Comparison of ENCODE assay signal across 20 cellular contexts in the genomic region with DNA sequence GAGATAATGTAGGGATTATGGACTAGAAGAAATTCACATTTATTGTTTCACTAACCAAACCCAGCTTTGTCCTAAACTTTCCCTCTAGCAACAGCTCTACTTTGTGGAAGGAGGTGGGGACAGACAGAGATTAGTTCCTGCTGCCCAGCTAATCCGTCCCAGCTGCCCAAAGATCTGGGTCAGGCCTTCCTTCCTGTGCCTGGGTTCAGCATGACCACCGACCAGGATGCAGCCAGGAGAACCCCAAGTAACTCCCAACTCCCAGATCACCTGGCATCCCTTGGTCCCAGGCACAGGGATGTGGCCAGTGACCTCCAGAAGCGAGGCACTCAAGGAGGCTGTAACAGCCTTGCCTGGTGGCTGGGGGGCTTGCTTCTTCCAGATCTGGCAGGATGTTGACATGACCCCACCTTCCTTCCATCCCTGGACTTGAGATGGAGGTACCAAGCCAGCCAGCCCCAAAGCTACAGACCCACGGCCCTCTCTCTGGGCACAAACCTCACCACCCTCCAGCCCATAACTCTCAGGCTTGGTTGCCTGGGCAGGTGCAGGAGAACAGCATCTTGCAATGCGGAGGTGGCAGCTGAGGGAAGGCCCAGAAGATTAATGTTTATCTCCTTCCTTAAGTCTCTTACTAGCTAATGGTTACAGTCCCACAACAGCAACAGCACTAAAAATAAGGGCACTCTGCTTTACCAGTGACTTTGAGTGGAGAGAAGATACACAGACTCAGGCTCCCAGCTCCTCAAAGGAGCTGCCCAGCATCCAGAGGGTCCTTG. TPM values are rescaled to one million over a fixed set of nuclear protein-coding genes. Genes with fewer than 3 reads are reported as not detected.
A peak's percentile ranks its signal among the peaks of the same experiment; 100 is the strongest.
DNase-seq lines count a peak whose midpoint lies in the region; ATAC-seq and TF ChIP-seq lines count a peak whose summit lies in the region.
"Had no signal": no experiment of that assay in that cellular context is flagged by ENCODE, and none has a peak within 500 bp of the region (broad histone marks: within the 10 kb centered on the region; RNA-seq: fewer than 3 reads in every experiment).

No MANE protein-coding gene starts in this region.

- H3K27me3 ChIP-seq in gastroesophageal sphincter: no peaks in the 10 kb centered on the region
- H3K27me3 ChIP-seq: adrenal gland, heart right ventricle, pancreas had no signal

- CTCF ChIA-PET in activated CD4-positive, alpha-beta T cell treated with anti-CD3 and anti-CD28 coated beads, Interleukin-2, amount 10 ng/mL, durations not matched to agents 7 days and 5 days (lab: Charles Lee): interaction anchor here (1.1 to 8.4 kb wide), 8 partner anchors 10 to 92 kb away, joined by 3 to 74 read pairs (median 6); no protein-coding TSS in a partner anchor
- CTCF ChIA-PET in activated B cell treated with CpG ODN at 0.5 μM for 24 hours (lab: Charles Lee): interaction anchor here (0.9 to 3.5 kb wide), 3 partner anchors 14 to 77 kb away, joined by 3 to 25 read pairs (median 5); no protein-coding TSS in a partner anchor

- H3K4me3 ChIP-seq in gastroesophageal sphincter: no peak overlapping the region
- H3K4me3 ChIP-seq: A549, adrenal gland, heart right ventricle, pancreas had no signal

- no peak for TF ChIP-seq POLR2A in gastroesophageal sphincter (IDR thresholded peaks at IDR 0.05)

- H3K27ac Mint-ChIP-seq in activated CD4-positive, alpha-beta T cell treated with anti-CD3 and anti-CD28 coated beads, Interleukin-2, amount 10 ng/mL, durations not matched to agents 7 days and 5 days: peak overlapping the region; percentile 64
- peak overlapping the region; percentile 41 for H3K27ac Mint-ChIP-seq in activated B cell treated with CpG ODN at 0.5 μM for 24 hours

- H3K4me1 Mint-ChIP-seq in activated CD4-positive, alpha-beta T cell treated with anti-CD3 and anti-CD28 coated beads, Interleukin-2, amount 10 ng/mL, durations not matched to agents 7 days and 5 days: peaks cover 91% of the 10 kb centered on the region
- H3K4me1 Mint-ChIP-seq in activated B cell treated with CpG ODN at 0.5 μM for 24 hours: peaks cover 49% of the 10 kb centered on the region

- TF ChIP-seq CTCF in activated B cell treated with CpG ODN at 0.5 μM for 24 hours (IDR thresholded peaks at IDR 0.05) (no peak), gastroesophageal sphincter (IDR thresholded peaks at IDR 0.05) (no peak)

- WGBS in gastroesophageal sphincter (ENCODE audit: low coverage in 1 of 2), 2 donors: no CpG with 5 or more reads among the region's 5 CpGs

- intact Hi-C loops in activated B cell treated with CpG ODN at 0.5 μM for 24 hours (cut with micrococcal nuclease): no loop called here

- TF ChIP-seq EP300 in gastroesophageal sphincter (IDR thresholded peaks at IDR 0.05): no peak

- H3K36me3 ChIP-seq in gastroesophageal sphincter: peaks cover 0 to 45% of the 10 kb centered on the region in 2 donors
- H3K36me3 ChIP-seq: pancreas had no signal

- DNase-seq in activated CD4-positive, alpha-beta T cell treated with anti-CD3 and anti-CD28 coated beads, Interleukin-2, amount 10 ng/mL, durations not matched to agents 7 days and 5 days: no peak
- DNase-seq in activated CD4-positive, alpha-beta T cell treated with anti-CD3 and anti-CD28 coated beads, Interleukin-2, amount 50 U/mL, for 1 hour: no peak
- DNase-seq in activated B cell treated with CpG ODN at 0.5 μM for 24 hours: no peak
- DNase-seq: activated CD8-positive, alpha-beta memory T cell treated with anti-CD3 and anti-CD28 coated beads, Interleukin-2, amount 50 U/mL, for 4 hours; adrenal gland; cerebellar nuclear complex; heart right ventricle; midbrain; NCI-H1436 treated with DMSO at 0.1 percent for 48 hours; NCI-H524 treated with DMSO at 0.1 percent for 48 hours; PC-3; small intestine; stimulated activated naive CD8-positive, alpha-beta T cell treated with anti-CD3 and anti-CD28 coated beads, Interleukin-15, amount 100 ng/mL, for 72 hours had no signal

- H3K36me3 Mint-ChIP-seq in activated CD4-positive, alpha-beta T cell treated with anti-CD3 and anti-CD28 coated beads, Interleukin-2, amount 10 ng/mL, durations not matched to agents 7 days and 5 days (ENCODE audit: low read depth): peaks cover 65% of the 10 kb centered on the region
- H3K36me3 Mint-ChIP-seq in activated B cell treated with CpG ODN at 0.5 μM for 24 hours (ENCODE audit: low read depth): peaks cover 25% of the 10 kb centered on the region

- H3K9me3 ChIP-seq in gastroesophageal sphincter: no peaks in the 10 kb centered on the region
- H3K9me3 ChIP-seq: A549, adrenal gland, heart right ventricle, pancreas had no signal

- H3K4me1 ChIP-seq in gastroesophageal sphincter: peaks cover 16 to 100% (median 31%) of the 10 kb centered on the region in 3 donors
- H3K4me1 ChIP-seq: pancreas had no signal

- H3K9me3 Mint-ChIP-seq in activated CD4-positive, alpha-beta T cell treated with anti-CD3 and anti-CD28 coated beads, Interleukin-2, amount 10 ng/mL, durations not matched to agents 7 days and 5 days: no peaks in the 10 kb centered on the region
- H3K9me3 Mint-ChIP-seq in activated B cell treated with CpG ODN at 0.5 μM for 24 hours: no peaks in the 10 kb centered on the region
- H3K9me3 Mint-ChIP-seq: stimulated activated naive CD8-positive, alpha-beta T cell treated with anti-CD3 and anti-CD28 coated beads, Interleukin-15, amount 100 ng/mL, for 72 hours had no signal

- no peak for ATAC-seq in activated B cell treated with CpG ODN at 0.5 μM for 24 hours (ENCODE audit: low read depth)
- no peak for ATAC-seq in gastroesophageal sphincter
- ATAC-seq in HG02642 (IDR thresholded peaks at IDR 0.05; ENCODE audit: poor library complexity, unreplicated experiment): no peak
- no peak for ATAC-seq in GM21390 (IDR thresholded peaks at IDR 0.05; ENCODE audit: unreplicated experiment)
- ATAC-seq in GM18907 (IDR thresholded peaks at IDR 0.05; ENCODE audit: unreplicated experiment): no peak
- ATAC-seq: A549; heart right ventricle; pancreas; PC-3; stimulated activated naive CD8-positive, alpha-beta T cell treated with anti-CD3 and anti-CD28 coated beads, Interleukin-15, amount 100 ng/mL, for 72 hours had no signal

- H3K27me3 Mint-ChIP-seq in activated CD4-positive, alpha-beta T cell treated with anti-CD3 and anti-CD28 coated beads, Interleukin-2, amount 10 ng/mL, durations not matched to agents 7 days and 5 days: no peaks in the 10 kb centered on the region
- no peaks in the 10 kb centered on the region for H3K27me3 Mint-ChIP-seq in activated B cell treated with CpG ODN at 0.5 μM for 24 hours
- H3K27me3 Mint-ChIP-seq: stimulated activated naive CD8-positive, alpha-beta T cell treated with anti-CD3 and anti-CD28 coated beads, Interleukin-15, amount 100 ng/mL, for 72 hours had no signal

- H3K27ac ChIP-seq in gastroesophageal sphincter (peak overlapping the region in 3 of 4 donors; percentile 64 to 90 (median 88)), temporal lobe (ENCODE audit: low read depth, low read length) (peak overlapping the region; percentile 48)
- H3K27ac ChIP-seq: A549, adrenal gland, pancreas had no signal

- POLR2A ChIA-PET in activated CD4-positive, alpha-beta T cell treated with anti-CD3 and anti-CD28 coated beads, Interleukin-2, amount 10 ng/mL, durations not matched to agents 7 days and 5 days (lab: Charles Lee): no interaction called here
- POLR2A ChIA-PET in activated B cell treated with CpG ODN at 0.5 μM for 24 hours (lab: Charles Lee): interaction anchor here (0.8 to 3.5 kb wide), 3 partner anchors 10 to 13 kb away, joined by 4 to 33 read pairs (median 5); a partner anchor contains a TSS

- H3K4me3 Mint-ChIP-seq in activated CD4-positive, alpha-beta T cell treated with anti-CD3 and anti-CD28 coated beads, Interleukin-2, amount 10 ng/mL, durations not matched to agents 7 days and 5 days: no peak overlapping the region
- no peak overlapping the region for H3K4me3 Mint-ChIP-seq in activated B cell treated with CpG ODN at 0.5 μM for 24 hours

RNA-seq across cellular contexts. Expression of a gene that starts 11.1 kb away (rescaled TPM):
- total RNA-seq in activated CD4-positive, alpha-beta T cell treated with anti-CD3 and anti-CD28 coated beads, Interleukin-2, amount 10 ng/mL, durations not matched to agents 7 days and 5 days: 10 to 100 TPM; 54.4 to 55.8 TPM
- total RNA-seq in activated B cell treated with CpG ODN at 0.5 μM for 24 hours: 17.8 and 19.9 TPM in 2 replicates
- total RNA-seq in gastroesophageal sphincter: 100 to 1,000 TPM in 3 of 4 donors, 10 to 100 TPM in 1; 82.3 to 207 (median 155) TPM
- total RNA-seq in temporal lobe: 53.8 TPM

RNA-seq across cellular contexts. Expression of a gene that starts 47.7 kb away (rescaled TPM):
- under 1 TPM; 0.89 to 0.96 TPM for total RNA-seq in activated CD4-positive, alpha-beta T cell treated with anti-CD3 and anti-CD28 coated beads, Interleukin-2, amount 10 ng/mL, durations not matched to agents 7 days and 5 days
- 0.10 TPM in 1 of 2 replicates, not detected in the other for total RNA-seq in activated B cell treated with CpG ODN at 0.5 μM for 24 hours
- total RNA-seq in gastroesophageal sphincter: 10 to 100 TPM in 1 of 4 donors, 1 to 10 TPM in 3; 1.1 to 43.3 (median 8.3) TPM
- 0.98 TPM for total RNA-seq in temporal lobe

RNA-seq across cellular contexts. Expression of a gene that starts 51.8 kb away (rescaled TPM):
- total RNA-seq in activated CD4-positive, alpha-beta T cell treated with anti-CD3 and anti-CD28 coated beads, Interleukin-2, amount 10 ng/mL, durations not matched to agents 7 days and 5 days: 10 to 100 TPM; 53.0 to 61.8 TPM
- 59.4 and 61.7 TPM in 2 replicates for total RNA-seq in activated B cell treated with CpG ODN at 0.5 μM for 24 hours
- 10 to 100 TPM; 17.9 to 53.9 (median 25.7) TPM for total RNA-seq in gastroesophageal sphincter
- 14.5 TPM for total RNA-seq in temporal lobe
